8 cellular contexts compared by ENCODE assay signal in the genomic region with DNA sequence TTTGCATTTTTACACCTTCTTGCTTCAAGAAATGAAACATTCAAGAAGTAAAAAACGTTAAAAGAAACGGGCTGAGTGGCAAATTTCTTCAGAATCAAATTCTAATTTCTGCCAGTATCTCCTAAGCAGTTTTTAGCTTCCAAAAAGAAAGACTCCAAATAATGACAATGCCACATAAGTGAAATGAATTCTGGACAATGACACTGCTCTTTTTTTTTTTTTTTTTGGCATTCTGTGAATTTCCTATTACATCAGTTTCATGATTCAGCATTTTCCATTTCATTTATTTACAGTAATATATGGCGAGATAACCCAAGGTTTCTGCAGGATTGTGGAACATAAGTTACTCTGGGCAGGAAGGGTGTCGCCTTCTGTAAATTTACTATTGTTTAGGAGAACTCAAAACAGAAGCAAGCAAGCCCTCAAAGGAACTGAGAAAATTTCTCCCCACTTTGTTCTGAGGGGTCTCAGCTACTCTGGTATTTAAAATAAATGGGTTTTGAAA. TPM values are rescaled to one million over a fixed set of nuclear protein-coding genes. Genes with fewer than 3 reads are reported as not detected.
DNase-seq lines count a peak whose midpoint lies in the region; ATAC-seq and TF ChIP-seq lines count a peak whose summit lies in the region.

No MANE protein-coding gene starts in this region.

- H3K36me3 Mint-ChIP-seq in CD4-positive, alpha-beta T cell (ENCODE audit: low read depth) = peaks cover 5% of the 10 kb centered on the region
- H3K36me3 Mint-ChIP-seq in natural killer cell = no peaks in the 10 kb centered on the region

- POLR2A ChIA-PET in CD4-positive, alpha-beta T cell (lab: Charles Lee) = interaction anchor here (0.9 to 5.6 kb wide), 3 partner anchors 8 to 52 kb away, joined by 3 to 62 read pairs (median 4); a partner anchor contains a TSS

- H3K27ac ChIP-seq in CD4-positive, alpha-beta T cell (ENCODE audit: low read depth, low read length) = peak overlapping the region; percentile 55
- H3K27ac ChIP-seq in coronary artery = no peak overlapping the region

- H3K4me3 ChIP-seq in MG63 (peak overlapping the region; percentile 62), coronary artery (peak overlapping the region; percentile 91)

- ATAC-seq in CD4-positive, alpha-beta T cell (ENCODE audit: poor library complexity) = no peak
- ATAC-seq in natural killer cell (no peak), GM19395 (IDR thresholded peaks at IDR 0.05; ENCODE audit: unreplicated experiment) (no peak), GM19324 (IDR thresholded peaks at IDR 0.05; ENCODE audit: low FRiP score, unreplicated experiment) (no peak), HG02642 (IDR thresholded peaks at IDR 0.05; ENCODE audit: poor library complexity, unreplicated experiment) (no peak)

- no peaks in the 10 kb centered on the region for H3K27me3 ChIP-seq in CD4-positive, alpha-beta T cell (ENCODE audit: control insufficient read depth, insufficient read depth, low read length)
- no peaks in the 10 kb centered on the region for H3K27me3 ChIP-seq in MG63

- peak overlapping the region; percentile 95 for H3K4me3 Mint-ChIP-seq in CD4-positive, alpha-beta T cell
- peak overlapping the region; percentile 97 for H3K4me3 Mint-ChIP-seq in natural killer cell

- no peak for TF ChIP-seq CTCF in CD4-positive, alpha-beta T cell (IDR thresholded peaks at IDR 0.05)
- no peak for TF ChIP-seq CTCF in coronary artery (IDR thresholded peaks at IDR 0.05)
- TF ChIP-seq CTCF in natural killer cell (IDR thresholded peaks at IDR 0.05) = no peak

- H3K27ac Mint-ChIP-seq in CD4-positive, alpha-beta T cell = peak overlapping the region; percentile 89
- peak overlapping the region; percentile 77 to 94 for H3K27ac Mint-ChIP-seq in natural killer cell

- intact Hi-C loops in CD4-positive, alpha-beta T cell (cut with DNase I, micrococcal nuclease) = no loop called here
- intact Hi-C loops in natural killer cell (cut with micrococcal nuclease) = no loop called here

- no peaks in the 10 kb centered on the region for H3K9me3 Mint-ChIP-seq in CD4-positive, alpha-beta T cell
- no peaks in the 10 kb centered on the region for H3K9me3 Mint-ChIP-seq in natural killer cell

- no peaks in the 10 kb centered on the region for H3K9me3 ChIP-seq in CD4-positive, alpha-beta T cell (ENCODE audit: control insufficient read depth, low read length)
- H3K9me3 ChIP-seq in MG63 = no peaks in the 10 kb centered on the region

- DNase-seq in CD4-positive, alpha-beta T cell = no peak
- DNase-seq in MG63 (no peak), coronary artery (ENCODE audit: low spot score) (no peak), natural killer cell (no peak), cerebellar nuclear complex (lab: John Stamatoyannopoulos, UW) (no peak)

- CTCF ChIA-PET in CD4-positive, alpha-beta T cell (lab: Charles Lee) = no interaction called here

- no peaks in the 10 kb centered on the region for H3K27me3 Mint-ChIP-seq in CD4-positive, alpha-beta T cell
- no peaks in the 10 kb centered on the region for H3K27me3 Mint-ChIP-seq in natural killer cell (ENCODE audit: low read depth in 2 of 2)

- no peaks in the 10 kb centered on the region; the same call in 1 of the 2 replicates for H3K36me3 ChIP-seq in MG63

- peaks cover 51% of the 10 kb centered on the region for H3K4me1 Mint-ChIP-seq in CD4-positive, alpha-beta T cell (ENCODE audit: low read depth)
- H3K4me1 Mint-ChIP-seq in natural killer cell = peaks cover 45 to 57% of the 10 kb centered on the region in 2 donors

RNA-seq across cellular contexts. Expression of a gene that starts 1.3 kb away (rescaled TPM):
- 10 to 100 TPM; 34.9 to 36.5 TPM for total RNA-seq in CD4-positive, alpha-beta T cell
- total RNA-seq in MG63 (2014; rRNA removed; shearing (Covaris generic); ENCODE audit: low replicate concordance) = 37.6 and 65.3 TPM in 2 replicates
- total RNA-seq in natural killer cell = 10 to 100 TPM; 45.4 to 61.0 (median 45.7) TPM

RNA-seq across cellular contexts. Expression of a gene that starts 52.5 kb away (rescaled TPM):
- 1 to 10 TPM; 7.2 to 9.1 TPM for total RNA-seq in CD4-positive, alpha-beta T cell
- total RNA-seq in MG63 (2014; rRNA removed; shearing (Covaris generic); ENCODE audit: low replicate concordance) = 23.1 and 35.9 TPM in 2 replicates
- 10 to 100 TPM; 10.3 to 11.5 (median 10.3) TPM for total RNA-seq in natural killer cell
